ENCODE assay signal across 8 cellular contexts in genomic region chr1:202189012-202189790, GRCh38. TPM values are rescaled to one million over a fixed set of nuclear protein-coding genes. Genes with fewer than 3 reads are reported as not detected.
DNase-seq lines count a peak whose midpoint lies in the region; ATAC-seq lines count a peak whose summit lies in the region.

No MANE protein-coding gene starts in this region.

- H3K27ac Mint-ChIP-seq in activated naive CD4-positive, alpha-beta T cell treated with anti-CD3 and anti-CD28 coated beads, Interleukin-2, amount 10 ng/mL, durations not matched to agents 7 days and 5 days, result no peak overlapping the region

- no peaks in the 10 kb centered on the region for H3K9me3 Mint-ChIP-seq in activated naive CD4-positive, alpha-beta T cell treated with anti-CD3 and anti-CD28 coated beads, Interleukin-2, amount 10 ng/mL, durations not matched to agents 7 days and 5 days

- H3K4me3 Mint-ChIP-seq in activated naive CD4-positive, alpha-beta T cell treated with anti-CD3 and anti-CD28 coated beads, Interleukin-2, amount 10 ng/mL, durations not matched to agents 7 days and 5 days, result no peak overlapping the region

- ATAC-seq in Right ventricle myocardium superior (ENCODE audit: poor library complexity) (peak; percentile 81), GM18517 (IDR thresholded peaks at IDR 0.05; ENCODE audit: unreplicated experiment) (no peak), HG02571 (IDR thresholded peaks at IDR 0.05; ENCODE audit: unreplicated experiment) (no peak)

- peaks cover 6% of the 10 kb centered on the region for H3K4me1 Mint-ChIP-seq in activated naive CD4-positive, alpha-beta T cell treated with anti-CD3 and anti-CD28 coated beads, Interleukin-2, amount 10 ng/mL, durations not matched to agents 7 days and 5 days

- no peaks in the 10 kb centered on the region for H3K36me3 Mint-ChIP-seq in activated naive CD4-positive, alpha-beta T cell treated with anti-CD3 and anti-CD28 coated beads, Interleukin-2, amount 10 ng/mL, durations not matched to agents 7 days and 5 days

- CTCF ChIA-PET in activated naive CD4-positive, alpha-beta T cell treated with anti-CD3 and anti-CD28 coated beads, Interleukin-2, amount 10 ng/mL, durations not matched to agents 7 days and 5 days (lab: Charles Lee), result interaction anchor here (0.7 to 2.8 kb wide), 23 partner anchors 10 to 530 kb away, joined by 3 to 26 read pairs (median 5); partner anchors contain the start of genes PPP1R12B and PTPN7

- peak; percentile 66 for DNase-seq in EH (ENCODE audit: low read depth)
- peak; percentile 45 for DNase-seq in Jurkat, Clone E6-1 (ENCODE audit: low read depth, low spot score)
- DNase-seq in SKM-1 treated with dmso at 0.1 percent for 144 hours (lab: John Stamatoyannopoulos, UW; ENCODE audit: unreplicated experiment), result peak; percentile 41
- peak; percentile 85 for DNase-seq in activated naive CD4-positive, alpha-beta T cell treated with anti-CD3 and anti-CD28 coated beads, Interleukin-2, amount 10 ng/mL, durations not matched to agents 7 days and 5 days
- peak; percentile 86 for DNase-seq in Right ventricle myocardium superior
- peak; percentile 21 for DNase-seq in renal cortical epithelial cell (ENCODE audit: low read depth)

- peaks cover 71% of the 10 kb centered on the region for H3K27me3 Mint-ChIP-seq in activated naive CD4-positive, alpha-beta T cell treated with anti-CD3 and anti-CD28 coated beads, Interleukin-2, amount 10 ng/mL, durations not matched to agents 7 days and 5 days

- intact Hi-C loops in Right ventricle myocardium superior (cut with DNase I), result loop anchor here (5.0 kb wide), 2 partner anchors 128 to 528 kb away; no protein-coding TSS in a partner anchor

- H3K4me3 ChIP-seq in Jurkat, Clone E6-1 (ENCODE audit: low read length), result no peak overlapping the region

RNA-seq across cellular contexts. Expression of gene LGR6, which starts 4.4 kb away (rescaled TPM):
- 0.50 TPM for polyA plus RNA-seq in Jurkat, Clone E6-1 (2012; ENCODE audit: insufficient read depth, insufficient read length)
- total RNA-seq in Right ventricle myocardium superior (3.9 TPM), renal cortical epithelial cell (0.05 TPM in 1 of 2 replicates, not detected in the other)

RNA-seq across cellular contexts. Expression of gene PTPN7, which starts 28.8 kb away (rescaled TPM):
- 232 TPM for polyA plus RNA-seq in Jurkat, Clone E6-1 (2012; ENCODE audit: insufficient read depth, insufficient read length)
- total RNA-seq in Right ventricle myocardium superior (0.27 TPM), renal cortical epithelial cell (not detected in 2 replicates)

RNA-seq across cellular contexts. Expression of gene ARL8A, which starts 44.7 kb away (rescaled TPM):
- 33.1 TPM for polyA plus RNA-seq in Jurkat, Clone E6-1 (2012; ENCODE audit: insufficient read depth, insufficient read length)
- total RNA-seq in Right ventricle myocardium superior, result 69.5 TPM
- 37.2 and 47.9 TPM in 2 replicates for total RNA-seq in renal cortical epithelial cell

Comparison
In these comparisons a context has a peak if more than half of its experiments do, and no peak if none do; other contexts are left out.
1. DNase-seq: peak in every context shown above with its lines; median percentile 86 in Right ventricle myocardium superior; 85 in activated naive CD4-positive, alpha-beta T cell treated with anti-CD3 and anti-CD28 coated beads, Interleukin-2, amount 10 ng/mL, durations not matched to agents 7 days and 5 days; 66 in EH; 45 in Jurkat, Clone E6-1; 41 in SKM-1 treated with dmso at 0.1 percent for 144 hours; 21 in renal cortical epithelial cell.